In genomic region chr4:44760142-44760898, GRCh38 we compare ENCODE assay signal across 8 cellular contexts. TPM values are rescaled to one million over a fixed set of nuclear protein-coding genes. Genes with fewer than 3 reads are reported as not detected.
DNase-seq lines count a peak whose midpoint lies in the region; ATAC-seq and TF ChIP-seq lines count a peak whose summit lies in the region.

No MANE protein-coding gene starts in this region.

- no peaks in the 10 kb centered on the region for H3K27me3 ChIP-seq in kidney epithelial cell (ENCODE audit: control insufficient read depth, insufficient read depth, low read length)
- H3K27me3 ChIP-seq in uterus: no peaks in the 10 kb centered on the region

- no peaks in the 10 kb centered on the region for H3K4me1 ChIP-seq in uterus

- H3K27ac ChIP-seq in uterus: no peak overlapping the region

- H3K36me3 ChIP-seq in kidney epithelial cell (ENCODE audit: control insufficient read depth, insufficient read depth, low read length) (no peaks in the 10 kb centered on the region), uterus (no peaks in the 10 kb centered on the region)

- peak; percentile 60 for TF ChIP-seq CTCF in AG10803 (conservative IDR thresholded peaks at IDR 0.05; ENCODE audit: low read length)
- peak; percentile 44 for TF ChIP-seq CTCF in kidney epithelial cell (IDR thresholded peaks at IDR 0.05; ENCODE audit: insufficient read depth, low read length, poor library complexity, severe bottlenecking)
- peak; percentile 37 to 51 (median 42) for TF ChIP-seq CTCF in uterus (IDR thresholded peaks at IDR 0.05)

- intact Hi-C loops in uterus (cut with DNase I; ENCODE audit: low total_unique reads): no loop called here

- DNase-seq in AG10803 (ENCODE audit: low read depth): peak; percentile 44
- peak; percentile 51 for DNase-seq in NCI-H446 treated with DMSO at 0.1 percent for 48 hours (lab: John Stamatoyannopoulos, UW)
- peak; percentile 1 to 56 for DNase-seq in T47D (ENCODE audit: low read depth in 1 of 2, low spot score in 1 of 2)
- no peak for DNase-seq in kidney epithelial cell (ENCODE audit: low read depth)
- DNase-seq in uterus: no peak
- DNase-seq in GM19240 (ENCODE audit: insufficient read length, low spot score): no peak

- no peaks in the 10 kb centered on the region for H3K9me3 ChIP-seq in uterus

- no peak for TF ChIP-seq POLR2A in uterus (IDR thresholded peaks at IDR 0.05)

- ATAC-seq in GM18498 (IDR thresholded peaks at IDR 0.05; ENCODE audit: unreplicated experiment) (peak; percentile 80), HG03066 (IDR thresholded peaks at IDR 0.05; ENCODE audit: low read depth, unreplicated experiment) (peak; percentile 72)

- H3K4me3 ChIP-seq in AG10803 (ENCODE audit: low read length): no peak overlapping the region
- no peak overlapping the region for H3K4me3 ChIP-seq in kidney epithelial cell (ENCODE audit: low read depth, low read length)
- H3K4me3 ChIP-seq in uterus: no peak overlapping the region

- in situ Hi-C loops in T47D (cut with HindIII; ENCODE audit: low pct_unique_long_range_greater_than_20kb, low sequenced_read_pairs): no loop called here

RNA-seq across cellular contexts. Expression of gene GNPDA2, which starts 34.0 kb away (rescaled TPM):
- total RNA-seq in kidney epithelial cell (18.5 and 21.3 TPM in 2 replicates), uterus (10 to 100 TPM in 3 of 4 donors, 1 to 10 TPM in 1; 5.9 to 53.6 (median 22.5) TPM)

Comparison
In these comparisons a context has a peak if more than half of its experiments do, and no peak if none do; other contexts are left out.
1. DNase-seq: peak in AG10803 (single experiment), NCI-H446 treated with DMSO at 0.1 percent for 48 hours (single experiment) and T47D (2 of 2); none in kidney epithelial cell (single experiment), uterus (0 of 2) and GM19240 (single experiment).
2. Peak in every context shown above with its lines, with median percentiles within 50 percentile points of each other: CTCF ChIP-seq.